In the genomic region with DNA sequence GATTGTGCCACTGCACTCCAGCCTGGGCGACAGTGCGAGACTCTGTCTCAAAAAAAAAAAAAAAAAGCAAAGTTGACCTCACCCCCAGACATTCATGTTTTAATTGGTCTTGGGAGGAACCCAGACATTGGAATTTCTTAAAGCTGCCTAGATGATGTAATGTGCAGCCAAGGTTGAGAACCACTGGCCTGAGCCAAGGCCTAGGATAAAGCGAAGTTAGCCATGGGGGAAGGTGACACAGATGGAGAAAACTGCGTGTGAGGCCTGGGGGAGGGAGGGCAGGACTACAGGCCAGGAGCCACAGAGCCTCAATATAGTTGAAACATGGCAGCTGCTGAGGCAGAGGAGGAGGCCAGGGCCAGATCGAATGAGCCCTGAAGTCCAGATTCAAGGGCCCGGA, we compare ENCODE assay signal across 19 cellular contexts. TPM values are rescaled to one million over a fixed set of nuclear protein-coding genes. Genes with fewer than 3 reads are reported as not detected.
DNase-seq lines count a peak whose midpoint lies in the region; ATAC-seq, FAIRE-seq and TF ChIP-seq lines count a peak whose summit lies in the region.
"Had no signal": no experiment of that assay in that cellular context is flagged by ENCODE, and none has a peak within 500 bp of the region (broad histone marks: within the 10 kb centered on the region; RNA-seq: fewer than 3 reads in every experiment).

No MANE protein-coding gene starts in this region.

- no peak overlapping the region for H3K4me3 Mint-ChIP-seq in MCF 10A (ENCODE audit: unreplicated experiment)
- H3K4me3 Mint-ChIP-seq in activated T-cell treated with anti-CD3 and anti-CD28 coated beads, Interleukin-2, amount 50 U/mL, for 24 hours: no peak overlapping the region

- no peak overlapping the region for H3K27ac ChIP-seq in breast epithelium
- H3K27ac ChIP-seq in K562 (ENCODE audit: extremely low read depth, low read depth, low read length): no peak overlapping the region
- H3K27ac ChIP-seq: hepatocyte had no signal

- WGBS in K562 (ENCODE audit: insufficient coverage, low coverage, missing lambda C conversion rate): 61% methylated on average over 4 of the region's 6 CpGs

- H3K9me3 Mint-ChIP-seq in MCF 10A (ENCODE audit: unreplicated experiment): no peaks in the 10 kb centered on the region
- no peaks in the 10 kb centered on the region for H3K9me3 Mint-ChIP-seq in activated T-cell treated with anti-CD3 and anti-CD28 coated beads, Interleukin-2, amount 50 U/mL, for 24 hours

- no peak overlapping the region for H2AFZ ChIP-seq in K562 (ENCODE audit: low read depth, low read length)
- H2AFZ ChIP-seq: hepatocyte had no signal

- H3K4me2 ChIP-seq in K562 (ENCODE audit: insufficient read depth, low read length): no peak overlapping the region
- H3K4me2 ChIP-seq: hepatocyte had no signal

- no peaks in the 10 kb centered on the region for H3K9me1 ChIP-seq in K562 (ENCODE audit: control insufficient read depth, insufficient read depth, low read length)

- POLR2A ChIA-PET in MCF 10A (lab: Yijun Ruan, JAX) (no interaction called here), K562 (lab: Yijun Ruan, JAX) (interaction anchor here (0.6 kb wide), 1 partner anchor 60 kb away, joined by 3 read pairs; no protein-coding TSS in a partner anchor)

- no peak for TF ChIP-seq EP300 in K562 (IDR thresholded peaks at IDR 0.05; ENCODE audit: low read length)

- peaks cover 30% of the 10 kb centered on the region for H3K79me2 ChIP-seq in K562 (ENCODE audit: control insufficient read depth, insufficient read depth, low read length)

- no peak for TF ChIP-seq POLR2A in breast epithelium (IDR thresholded peaks at IDR 0.05)
- no peak for TF ChIP-seq POLR2A in K562 (conservative IDR thresholded peaks at IDR 0.05)

- H4K20me1 ChIP-seq in K562 (replicated peaks; ENCODE audit: control insufficient read depth, insufficient read depth, low read length): peaks cover 10% of the 10 kb centered on the region; the same call in 1 of the 2 replicates

- H3K36me3 Mint-ChIP-seq in MCF 10A (ENCODE audit: insufficient read depth, unreplicated experiment): peaks cover 19% of the 10 kb centered on the region
- peaks cover 30% of the 10 kb centered on the region for H3K36me3 Mint-ChIP-seq in activated T-cell treated with anti-CD3 and anti-CD28 coated beads, Interleukin-2, amount 50 U/mL, for 24 hours (ENCODE audit: low read depth)

- H3K27ac Mint-ChIP-seq in MCF 10A (ENCODE audit: low read depth, unreplicated experiment): peak overlapping the region; percentile 46
- H3K27ac Mint-ChIP-seq in activated T-cell treated with anti-CD3 and anti-CD28 coated beads, Interleukin-2, amount 50 U/mL, for 24 hours: no peak overlapping the region

- CTCF ChIA-PET in MCF 10A (lab: Yijun Ruan, JAX): interaction anchor here (0.6 to 7.0 kb wide), 15 partner anchors 9 to 1011 kb away, joined by 3 to 86 read pairs (median 4); a partner anchor contains a TSS
- CTCF ChIA-PET in K562 (lab: Yijun Ruan, JAX; ENCODE audit: low intra/inter-chr PET ratio): interaction anchor here (2.5 kb wide), 1 partner anchor 128 kb away, joined by 19 read pairs; no protein-coding TSS in a partner anchor

- in situ Hi-C loops in K562 (cut with MboI): no loop called here

- H3K36me3 ChIP-seq in breast epithelium (no peaks in the 10 kb centered on the region), K562 (ENCODE audit: control insufficient read depth, insufficient read depth, low read length) (peaks cover 27% of the 10 kb centered on the region)

- intact Hi-C loops in MCF 10A (cut with micrococcal nuclease): no loop called here
- intact Hi-C loops in breast epithelium (cut with DNase I; ENCODE audit: low total_unique reads): no loop called here
- intact Hi-C loops in K562 (cut with micrococcal nuclease): loop anchor here (10.0 kb wide), 1 partner anchor 561 kb away; no protein-coding TSS in a partner anchor

- no peak overlapping the region for H3K9ac ChIP-seq in K562 (ENCODE audit: insufficient read depth in 1 of 2, low read depth in 2 of 2, low read length in 2 of 2)

- H3K9me3 ChIP-seq in breast epithelium (no peaks in the 10 kb centered on the region), K562 (replicated peaks; ENCODE audit: control insufficient read depth, insufficient read depth, low read depth, low read length) (no peaks in the 10 kb centered on the region)
- H3K9me3 ChIP-seq: sigmoid colon had no signal

- DNase-seq in MCF 10A (ENCODE audit: unreplicated experiment) (no peak), breast epithelium (ENCODE audit: low spot score in 2 of 2) (no peak), K562 (ENCODE audit: extremely low read depth in 1 of 4, low spot score in 3 of 4) (no peak), kidney glomerular epithelial cell (lab: John Stamatoyannopoulos, UW) (peak; percentile 47), urothelium cell line (ENCODE audit: low spot score) (peak; percentile 14)
- no peak for DNase-seq in stimulated activated CD4-positive, alpha-beta T cell treated with anti-CD3 and anti-CD28 coated beads, Interleukin-4, amount 100 ng/mL, for 4 hours
- no peak for DNase-seq in activated T-cell treated with anti-CD3 and anti-CD28 coated beads, Interleukin-2, amount 50 U/mL, for 24 hours
- DNase-seq: activated naive CD4-positive, alpha-beta T cell; central memory CD4-positive, alpha-beta T cell; KG1; NCI-H1436 treated with DMSO at 0.1 percent for 48 hours; NCI-H446 treated with DMSO at 0.1 percent for 48 hours; sigmoid colon; stimulated activated naive CD4-positive, alpha-beta T cell had no signal

- peaks cover 4% of the 10 kb centered on the region for H3K4me1 Mint-ChIP-seq in MCF 10A (ENCODE audit: insufficient read depth, unreplicated experiment)
- peaks cover 25% of the 10 kb centered on the region for H3K4me1 Mint-ChIP-seq in activated T-cell treated with anti-CD3 and anti-CD28 coated beads, Interleukin-2, amount 50 U/mL, for 24 hours (ENCODE audit: low read depth)

- TF ChIP-seq CTCF in MCF 10A (IDR thresholded peaks at IDR 0.05; ENCODE audit: unreplicated experiment) (no peak), breast epithelium (IDR thresholded peaks at IDR 0.05) (no peak), K562 (IDR thresholded peaks at IDR 0.05 in 2 of 3, conservative IDR thresholded peaks at IDR 0.05 in 1 of 3; ENCODE audit: insufficient read depth in 2 of 3, low read depth in 1 of 3, low read length in 3 of 3) (no peak)

- BruUV-seq in MCF 10A (replicated peaks; lab: Mats Ljungman, UMichigan): no TSS peak
- BruUV-seq in K562 (replicated peaks; lab: Mats Ljungman, UMichigan): no TSS peak

- ATAC-seq in K562: peak; percentile 45
- no peak for ATAC-seq in HG03442 (IDR thresholded peaks at IDR 0.05; ENCODE audit: unreplicated experiment)
- ATAC-seq: HCT116, SK-N-SH treated with all-trans-retinoic acid at 6 μM for 48 hours had no signal

- H3K27me3 ChIP-seq in breast epithelium: no peaks in the 10 kb centered on the region
- H3K27me3 ChIP-seq in K562 (ENCODE audit: control insufficient read depth in 2 of 2, insufficient read depth in 2 of 2, low read length in 2 of 2): no peaks in the 10 kb centered on the region
- H3K27me3 ChIP-seq: hepatocyte, sigmoid colon had no signal

- no peak for FAIRE-seq in K562 (lab: Jason Lieb, UNC)
- FAIRE-seq in urothelium cell line (lab: Jason Lieb, UNC): no peak
- FAIRE-seq: D721Med had no signal

- H3K27me3 Mint-ChIP-seq in MCF 10A (ENCODE audit: insufficient read depth, unreplicated experiment): no peaks in the 10 kb centered on the region
- H3K27me3 Mint-ChIP-seq in activated T-cell treated with anti-CD3 and anti-CD28 coated beads, Interleukin-2, amount 50 U/mL, for 24 hours: no peaks in the 10 kb centered on the region

- H3K4me1 ChIP-seq in breast epithelium (no peaks in the 10 kb centered on the region), K562 (replicated peaks in 1 of 2; ENCODE audit: control insufficient read depth in 2 of 2, insufficient read depth in 2 of 2, low read length in 2 of 2) (peaks cover 0 to 9% of the 10 kb centered on the region in 2 experiments; a peak in 4 of 5 replicates)

- H3K4me3 ChIP-seq in breast epithelium (no peak overlapping the region), K562 (no peak overlapping the region)
- H3K4me3 ChIP-seq: hepatocyte, sigmoid colon had no signal

- no peak for TF ChIP-seq RAD21 in K562 (CRISPR knock-in tag; conservative IDR thresholded peaks at IDR 0.05 in 1 of 2, IDR thresholded peaks at IDR 0.05 in 1 of 2)

RNA-seq across cellular contexts. Expression of a gene that starts 20.9 kb away (rescaled TPM):
- total RNA-seq in MCF 10A (2022) (37.9 and 42.0 TPM in 2 replicates), breast epithelium (10 to 100 TPM; 42.3 to 70.2 (median 51.1) TPM), K562 (2014; rRNA removed) (32.2 and 37.6 TPM in 2 replicates), K562 (2014; rRNA removed; fragmentation: Illumina TruSeq; extraction: Trizol) (36.3 and 44.2 TPM in 2 replicates), K562 (2015; rRNA removed; fragmentation: Illumina TruSeq; extraction: Trizol) (49.1 and 49.2 TPM in 2 replicates), K562 (2021) (59.8 and 62.5 TPM in 2 replicates)
- total RNA-seq in K562 (2011; cell fraction: chromatin; rRNA removed; ENCODE audit: low replicate concordance): 79.2 and 97.0 TPM in 2 replicates
- total RNA-seq in K562 (2011; cell fraction: nucleolus; rRNA removed): 133 and 137 TPM in 2 replicates
- 92.6 and 108 TPM in 2 replicates for total RNA-seq in K562 (2011; cell fraction: nucleoplasm; rRNA removed)
- polyA plus RNA-seq in K562 (2011; rRNA removed) (46.3 and 69.6 TPM in 2 replicates), K562 (2014; fragmentation: Illumina TruSeq; extraction: Trizol) (54.3 and 62.1 TPM in 2 replicates), K562 (2014; fragmentation: Nextera tagmentation; extraction: Ambion mirVana) (10 to 100 TPM; 77.6 to 85.9 TPM), K562 (2014; rRNA removed) (33.5 and 33.7 TPM in 2 replicates)
- polyA plus RNA-seq in K562 (2011; cell fraction: cytosol; rRNA removed): 57.6 and 65.0 TPM in 2 replicates
- 48.7 and 58.2 TPM in 2 replicates for polyA plus RNA-seq in K562 (2011; cell fraction: nucleus; rRNA removed)
- polyA plus RNA-seq in K562 (2012): 56.7 and 94.0 TPM in 2 replicates
- polyA minus RNA-seq in K562 (2011; rRNA and poly(A)+ RNA removed): 54.1 and 65.3 TPM in 2 replicates
- polyA minus RNA-seq in K562 (2011; cell fraction: cytosol; rRNA and poly(A)+ RNA removed): 44.3 and 55.8 TPM in 2 replicates
- polyA minus RNA-seq in K562 (2011; cell fraction: nucleus; rRNA and poly(A)+ RNA removed): 30.4 and 50.2 TPM in 2 replicates

RNA-seq across cellular contexts. Expression of a gene that starts 20.9 kb away (rescaled TPM):
- 5.5 and 8.6 TPM in 2 replicates for total RNA-seq in MCF 10A (2022)
- 10 to 100 TPM in 1 of 3 donors, 1 to 10 TPM in 2; 6.9 to 10.1 (median 7.2) TPM for total RNA-seq in breast epithelium
- total RNA-seq in K562 (2011; cell fraction: chromatin; rRNA removed; ENCODE audit: low replicate concordance): 40.9 and 48.8 TPM in 2 replicates
- 39.2 and 40.9 TPM in 2 replicates for total RNA-seq in K562 (2011; cell fraction: nucleolus; rRNA removed)
- total RNA-seq in K562 (2011; cell fraction: nucleoplasm; rRNA removed): 41.9 and 44.7 TPM in 2 replicates
- 3.1 and 4.7 TPM in 2 replicates for total RNA-seq in K562 (2014; rRNA removed)
- 4.5 and 5.2 TPM in 2 replicates for total RNA-seq in K562 (2014; rRNA removed; fragmentation: Illumina TruSeq; extraction: Trizol)
- total RNA-seq in K562 (2015; rRNA removed; fragmentation: Illumina TruSeq; extraction: Trizol): 5.8 and 5.9 TPM in 2 replicates
- 8.0 and 8.4 TPM in 2 replicates for total RNA-seq in K562 (2021)
- 3.2 and 4.6 TPM in 2 replicates for polyA plus RNA-seq in K562 (2011; rRNA removed)
- 4.0 and 5.7 TPM in 2 replicates for polyA plus RNA-seq in K562 (2011; cell fraction: cytosol; rRNA removed)
- 8.2 and 8.6 TPM in 2 replicates for polyA plus RNA-seq in K562 (2011; cell fraction: nucleus; rRNA removed)
- polyA plus RNA-seq in K562 (2012): 1.1 and 1.7 TPM in 2 replicates
- polyA plus RNA-seq in K562 (2014; fragmentation: Illumina TruSeq; extraction: Trizol): 2.0 and 2.1 TPM in 2 replicates
- polyA plus RNA-seq in K562 (2014; fragmentation: Nextera tagmentation; extraction: Ambion mirVana): under 1 TPM; 0.08 to 0.32 TPM
- 3.0 TPM in 2 replicates for polyA plus RNA-seq in K562 (2014; rRNA removed)
- 15.4 and 17.8 TPM in 2 replicates for polyA minus RNA-seq in K562 (2011; rRNA and poly(A)+ RNA removed)
- 6.3 and 7.1 TPM in 2 replicates for polyA minus RNA-seq in K562 (2011; cell fraction: cytosol; rRNA and poly(A)+ RNA removed)
- polyA minus RNA-seq in K562 (2011; cell fraction: nucleus; rRNA and poly(A)+ RNA removed): 16.0 and 22.5 TPM in 2 replicates

RNA-seq across cellular contexts. Expression of a gene that starts 37.8 kb away (rescaled TPM):
- total RNA-seq in MCF 10A (2022) (179 and 182 TPM in 2 replicates), breast epithelium (100 to 1,000 TPM; 158 to 535 (median 180) TPM), K562 (2014; rRNA removed) (32.2 and 44.3 TPM in 2 replicates), K562 (2014; rRNA removed; fragmentation: Illumina TruSeq; extraction: Trizol) (45.9 and 48.2 TPM in 2 replicates), K562 (2015; rRNA removed; fragmentation: Illumina TruSeq; extraction: Trizol) (53.0 and 53.7 TPM in 2 replicates), K562 (2021) (78.4 and 79.0 TPM in 2 replicates)
- 33.2 and 42.2 TPM in 2 replicates for total RNA-seq in K562 (2011; cell fraction: chromatin; rRNA removed; ENCODE audit: low replicate concordance)
- total RNA-seq in K562 (2011; cell fraction: nucleolus; rRNA removed): 24.0 and 29.7 TPM in 2 replicates
- 70.5 and 79.8 TPM in 2 replicates for total RNA-seq in K562 (2011; cell fraction: nucleoplasm; rRNA removed)
- polyA plus RNA-seq in K562 (2011; rRNA removed) (102 and 121 TPM in 2 replicates), K562 (2014; fragmentation: Illumina TruSeq; extraction: Trizol) (84.8 and 96.3 TPM in 2 replicates), K562 (2014; fragmentation: Nextera tagmentation; extraction: Ambion mirVana) (10 to 100 TPM in 1 of 2 experiments, 1 to 10 TPM in 1; 10.0 to 10.1 TPM), K562 (2014; rRNA removed) (56.0 and 57.9 TPM in 2 replicates)
- 92.4 and 105 TPM in 2 replicates for polyA plus RNA-seq in K562 (2011; cell fraction: cytosol; rRNA removed)
- 18.5 and 26.1 TPM in 2 replicates for polyA plus RNA-seq in K562 (2011; cell fraction: nucleus; rRNA removed)
- 77.1 and 115 TPM in 2 replicates for polyA plus RNA-seq in K562 (2012)
- polyA minus RNA-seq in K562 (2011; rRNA and poly(A)+ RNA removed): 72.7 and 87.4 TPM in 2 replicates
- 47.1 and 51.0 TPM in 2 replicates for polyA minus RNA-seq in K562 (2011; cell fraction: cytosol; rRNA and poly(A)+ RNA removed)
- 6.2 and 6.4 TPM in 2 replicates for polyA minus RNA-seq in K562 (2011; cell fraction: nucleus; rRNA and poly(A)+ RNA removed)

Comparison
In these comparisons a context has a peak if more than half of its experiments do, and no peak if none do; other contexts are left out.
1. DNase-seq: peak in kidney glomerular epithelial cell (single experiment) and urothelium cell line (single experiment); none in MCF 10A (single experiment), breast epithelium (0 of 2), K562 (0 of 4), stimulated activated CD4-positive, alpha-beta T cell treated with anti-CD3 and anti-CD28 coated beads, Interleukin-4, amount 100 ng/mL, for 4 hours (0 of 2) and activated T-cell treated with anti-CD3 and anti-CD28 coated beads, Interleukin-2, amount 50 U/mL, for 24 hours (single experiment).